8 cellular contexts compared by ENCODE assay signal in genomic region chr2:102473020-102473419, GRCh38. TPM values are rescaled to one million over a fixed set of nuclear protein-coding genes. Genes with fewer than 3 reads are reported as not detected.
A peak's percentile ranks its signal among the peaks of the same experiment; 100 is the strongest.
DNase-seq lines count a peak whose midpoint lies in the region; ATAC-seq and TF ChIP-seq lines count a peak whose summit lies in the region.

Gene SLC9A4, plus strand, starts transcription at chr2:102473226. Its CDS starts 534 bp downstream, at chr2:102473760.

- no peak within 1 kb of the TSS for H3K4me3 Mint-ChIP-seq in naive B cell

- no peak for TF ChIP-seq POLR2A in suprapubic skin (IDR thresholded peaks at IDR 0.05)

- peaks cover 7 to 13% of the 10 kb centered on the region in 2 donors for H3K36me3 Mint-ChIP-seq in naive B cell

- no peak within 1 kb of the TSS for H3K4me3 ChIP-seq in suprapubic skin

- no peaks in the 10 kb centered on the region for H3K4me1 ChIP-seq in suprapubic skin

- H3K36me3 ChIP-seq in suprapubic skin: no peaks in the 10 kb centered on the region

- no peak for TF ChIP-seq EP300 in suprapubic skin (IDR thresholded peaks at IDR 0.05)

- peaks cover 8 to 23% (median 13%) of the 10 kb centered on the region in 7 donors for H3K9me3 Mint-ChIP-seq in naive B cell

- no peaks in the 10 kb centered on the region for H3K4me1 Mint-ChIP-seq in naive B cell

- 10% methylated on average over 3 of the region's 3 CpGs for WGBS in suprapubic skin

- no peak within 1 kb of the TSS for H3K27ac ChIP-seq in suprapubic skin

- H3K9me3 ChIP-seq in suprapubic skin: no peaks in the 10 kb centered on the region

- H3K27me3 ChIP-seq in suprapubic skin: peaks cover 5% of the 10 kb centered on the region

- DNase-seq in DMS114 treated with DMSO at 0.1 percent for 48 hours (lab: John Stamatoyannopoulos, UW; ENCODE audit: unreplicated experiment): peak; percentile 9
- DNase-seq in LoVo (ENCODE audit: low spot score): peak; percentile 55
- DNase-seq in activated CD4-positive, CD25-positive, alpha-beta regulatory T cell treated with anti-CD3 and anti-CD28 coated beads, Interleukin-2, amount 50 U/mL, for 72 hours: peak; percentile 65
- DNase-seq in effector CD8-positive, alpha-beta T cell (lab: John Stamatoyannopoulos, UW): peak; percentile 1
- DNase-seq in naive B cell: peak; percentile 16
- DNase-seq in suprapubic skin (ENCODE audit: low spot score in 2 of 2): no peak

- peaks cover 32 to 44% (median 37%) of the 10 kb centered on the region in 3 donors for H3K27me3 Mint-ChIP-seq in naive B cell

- no peak within 1 kb of the TSS for H3K27ac Mint-ChIP-seq in naive B cell

- peak; percentile 53 for ATAC-seq in GM19328 (IDR thresholded peaks at IDR 0.05; ENCODE audit: unreplicated experiment)
- ATAC-seq in naive B cell (ENCODE audit: low read depth in 2 of 2): no peak
- no peak for ATAC-seq in GM21447 (IDR thresholded peaks at IDR 0.05; ENCODE audit: unreplicated experiment)

- peak; percentile 64 to 76 for TF ChIP-seq CTCF in suprapubic skin (IDR thresholded peaks at IDR 0.05)

RNA-seq across cellular contexts. Expression of gene SLC9A4, which starts in this region (rescaled TPM):
- polyA plus RNA-seq in naive B cell (ENCODE audit: low read depth in 6 of 6): not detected
- 1 to 10 TPM in 1 of 4 donors, under 1 TPM in 2, not detected in 1; 0.24 to 1.3 (median 0.36) TPM for total RNA-seq in suprapubic skin

Comparison
In these comparisons a context has a peak if more than half of its experiments do, and no peak if none do; other contexts are left out.
1. Peak in DNase-seq in naive B cell; RNA of the gene not detected or under 1 TPM.
2. DNase-seq: peak in DMS114 treated with DMSO at 0.1 percent for 48 hours (single experiment), LoVo (single experiment), activated CD4-positive, CD25-positive, alpha-beta regulatory T cell treated with anti-CD3 and anti-CD28 coated beads, Interleukin-2, amount 50 U/mL, for 72 hours (single experiment) and effector CD8-positive, alpha-beta T cell (single experiment); none in suprapubic skin (0 of 2).